Comparison of ENCODE assay signal across 32 cellular contexts in the genomic region with DNA sequence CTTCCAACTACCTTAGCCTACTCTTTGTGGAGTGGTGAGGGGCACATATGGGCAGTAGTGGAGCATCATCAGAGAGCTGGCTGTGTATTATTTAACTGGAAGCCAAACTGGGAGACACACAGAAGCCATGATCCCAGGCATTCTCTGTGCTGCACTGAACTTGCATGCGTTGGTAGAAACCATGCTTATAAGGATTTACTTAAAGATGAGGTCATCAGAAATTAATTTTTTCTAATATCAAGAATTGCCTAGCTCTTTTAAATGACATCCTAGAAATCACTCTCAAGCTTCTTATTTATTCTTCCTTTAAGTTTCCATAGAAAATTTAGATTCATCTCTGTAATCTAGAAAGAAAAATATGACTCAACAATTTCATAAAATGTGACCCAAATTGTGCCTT.
"Had no signal": no experiment of that assay in that cellular context is flagged by ENCODE, and none has a peak within 500 bp of the region (broad histone marks: within the 10 kb centered on the region; RNA-seq: fewer than 3 reads in every experiment).

No MANE protein-coding gene starts in this region.

- H3K36me3 ChIP-seq: adrenal gland, brain microvascular endothelial cell, breast epithelium had no signal

- H3K4me1 ChIP-seq: adrenal gland, body of pancreas, breast epithelium had no signal

- DNase-seq: activated B cell treated with CpG ODN at 0.5 μM for 24 hours; activated CD4-positive, alpha-beta memory T cell treated with anti-CD3 and anti-CD28 coated beads for 36 hours; activated CD4-positive, alpha-beta T cell treated with anti-CD3 and anti-CD28 coated beads for 48 hours; activated CD4-positive, alpha-beta T cell treated with anti-CD3 and anti-CD28 coated beads, Interleukin-2, amount 50 U/mL, for 1 hour; activated CD4-positive, alpha-beta T cell treated with anti-CD3 and anti-CD28 coated beads, Interleukin-2, amount 50 U/mL, for 4 hours; activated CD4-positive, CD25-positive, alpha-beta regulatory T cell treated with anti-CD3 and anti-CD28 coated beads, Interleukin-2, amount 50 U/mL, for 72 hours; activated CD8-positive, alpha-beta memory T cell treated with anti-CD3 and anti-CD28 coated beads, Interleukin-2, amount 50 U/mL, for 4 hours; activated CD8-positive, alpha-beta T cell treated with anti-CD3 and anti-CD28 coated beads for 36 hours; activated effector memory CD4-positive, alpha-beta T cell treated with anti-CD3 and anti-CD28 coated beads, Interleukin-2, amount 50 U/mL, for 16 hours; activated gamma-delta T cell treated with Interleukin-2 at 50 U/mL for 16 hours; activated naive CD4-positive, alpha-beta T cell; activated naive CD4-positive, alpha-beta T cell treated with anti-CD3 and anti-CD28 coated beads for 36 hours; activated naive CD4-positive, alpha-beta T cell treated with anti-CD3 and anti-CD28 coated beads, Interleukin-2, amount 50 U/mL, for 16 hours; activated naive CD8-positive, alpha-beta T cell treated with anti-CD3 and anti-CD28 coated beads for 36 hours; activated T-cell treated with anti-CD3 and anti-CD28 coated beads for 4 hours; activated T-cell treated with anti-CD3 and anti-CD28 coated beads, Interleukin-2, amount 50 U/mL, for 1 hour; activated T-cell treated with anti-CD3 and anti-CD28 coated beads, Interleukin-2, amount 50 U/mL, for 4 hours; activated T-cell treated with anti-CD3 and anti-CD28 coated beads, Interleukin-2, amount 50 U/mL, for 72 hours; adrenal gland; amniotic stem cell; aorta; body of pancreas; brain microvascular endothelial cell; central memory CD4-positive, alpha-beta T cell; T-helper 2 cell; T-helper 9 cell had no signal

- FAIRE-seq: astrocyte, TTC549 had no signal

- ATAC-seq: activated CD8-positive, alpha-beta T cell treated with anti-CD3 and anti-CD28 coated beads for 36 hours; activated naive CD4-positive, alpha-beta T cell treated with anti-CD3 and anti-CD28 coated beads, Interleukin-2, amount 50 U/mL, for 72 hours; activated T-cell treated with anti-CD3 and anti-CD28 coated beads, Interleukin-2, amount 50 U/mL, for 4 hours; activated T-cell treated with anti-CD3 and anti-CD28 coated beads, Interleukin-2, amount 50 U/mL, for 72 hours; activated T-helper 17 cell treated with anti-CD3 and anti-CD28 coated beads, Interleukin-2, amount 50 U/mL, for 72 hours; body of pancreas had no signal

- H3K4me3 ChIP-seq: adrenal gland, body of pancreas, breast epithelium had no signal

- H3K27ac ChIP-seq: adrenal gland, body of pancreas, brain microvascular endothelial cell, breast epithelium, VCaP had no signal

- H3K27me3 ChIP-seq: adrenal gland, body of pancreas, brain microvascular endothelial cell, breast epithelium had no signal

- H3K9me3 ChIP-seq: adrenal gland, body of pancreas, breast epithelium had no signal
